In the genomic region with DNA sequence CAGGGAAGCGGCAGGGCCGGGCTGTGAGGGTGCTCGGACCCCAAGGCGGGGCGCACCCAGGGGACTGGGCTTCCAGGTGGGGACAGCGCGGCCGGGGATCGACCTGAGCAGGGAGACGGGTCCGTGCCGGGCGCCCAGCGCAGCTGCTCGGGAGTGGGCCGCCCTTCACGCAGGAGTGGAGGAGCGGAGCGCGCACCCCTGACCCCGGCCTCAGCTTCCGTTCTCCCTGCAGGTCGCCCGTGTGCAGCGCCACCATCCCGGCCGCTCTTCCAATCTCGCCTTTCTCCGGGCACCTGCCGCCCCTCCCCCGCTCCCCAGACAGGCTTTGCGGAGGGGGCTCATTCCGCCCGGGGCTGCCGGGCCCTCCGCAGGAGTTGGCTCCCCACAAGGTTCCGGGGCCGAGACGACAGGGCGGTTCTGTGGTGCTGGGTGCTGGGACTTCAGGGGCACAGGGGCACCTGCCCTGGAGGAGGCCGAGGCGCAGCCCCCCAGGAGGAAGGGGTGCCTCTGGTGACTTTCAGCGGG, we compare ENCODE assay signal across 9 cellular contexts. TPM values are rescaled to one million over a fixed set of nuclear protein-coding genes. Genes with fewer than 3 reads are reported as not detected.
DNase-seq lines count a peak whose midpoint lies in the region; ATAC-seq and TF ChIP-seq lines count a peak whose summit lies in the region.
"Not testable (repeated sequence)": the region's sequence is repeated elsewhere in the genome, so short reads cannot be mapped to it uniquely, and the experiment has no call there.
"Had no signal": no experiment of that assay in that cellular context is flagged by ENCODE, and none has a peak within 500 bp of the region (broad histone marks: within the 10 kb centered on the region; RNA-seq: fewer than 3 reads in every experiment).

No MANE protein-coding gene starts in this region.

- H3K36me3 Mint-ChIP-seq in activated T-cell treated with anti-CD3 and anti-CD28 coated beads, Interleukin-2, amount 50 U/mL, for 4 hours (ENCODE audit: insufficient read depth), result not testable (repeated sequence)

- not testable (repeated sequence) for TF ChIP-seq CTCF in A673 (conservative IDR thresholded peaks at IDR 0.05; ENCODE audit: low read depth, low read length); epithelial cell of esophagus (IDR thresholded peaks at IDR 0.05; ENCODE audit: insufficient read depth, low read depth, low read length, missing control alignments); right lobe of liver (IDR thresholded peaks at IDR 0.05)

- TF ChIP-seq POLR2A in right lobe of liver (IDR thresholded peaks at IDR 0.05), result not testable (repeated sequence)

- not testable (repeated sequence) for H3K27me3 ChIP-seq in A673 (replicated peaks; ENCODE audit: insufficient read depth, low read depth, low read length, poor library complexity); right lobe of liver; skeletal muscle tissue (ENCODE audit: control insufficient read depth in 3 of 3, insufficient read depth in 3 of 3, low read length in 3 of 3)

- H3K4me1 ChIP-seq in A673 (ENCODE audit: insufficient read depth, low read length, poor library complexity, severe bottlenecking); right lobe of liver; skeletal muscle tissue (ENCODE audit: control insufficient read depth in 3 of 3, insufficient read depth in 3 of 3, low read length in 3 of 3): not testable (repeated sequence)

- H3K9ac ChIP-seq in skeletal muscle tissue (ENCODE audit: low read depth in 1 of 3, low read length in 3 of 3), result peak overlapping the region in 2 of 3 donors; percentile 50 to 69

- POLR2A ChIA-PET in A673 (lab: Charles Lee; ENCODE audit: low non-redundant PET), result not testable (repeated sequence)

- WGBS in right lobe of liver (ENCODE audit: insufficient coverage, low coverage, low lambda C conversion rate, missing lambda C conversion rate), result no CpG with 5 or more reads among the region's 43 CpGs

- H3K9me3 Mint-ChIP-seq in activated T-cell treated with anti-CD3 and anti-CD28 coated beads, Interleukin-2, amount 50 U/mL, for 4 hours, result not testable (repeated sequence)

- H3K27ac ChIP-seq in A673 (ENCODE audit: low read depth, low read length, poor library complexity, severe bottlenecking); right lobe of liver; skeletal muscle tissue (ENCODE audit: low read depth, low read length): not testable (repeated sequence)

- not testable (repeated sequence) for BruUV-seq in A673 (replicated peaks; lab: Mats Ljungman, UMichigan)

- H3K4me3 Mint-ChIP-seq in activated T-cell treated with anti-CD3 and anti-CD28 coated beads, Interleukin-2, amount 50 U/mL, for 4 hours, result peak overlapping the region; percentile 76

- H3K9me3 ChIP-seq in A673 (ENCODE audit: low read depth, low read length, poor library complexity, severe bottlenecking); right lobe of liver; skeletal muscle tissue (ENCODE audit: control insufficient read depth in 3 of 3, low read length in 3 of 3): not testable (repeated sequence)

- H3K4me3 ChIP-seq in A673 (ENCODE audit: low read depth, low read length, poor library complexity, severe bottlenecking), result peak overlapping the region; percentile 64
- peak overlapping the region; percentile 38 for H3K4me3 ChIP-seq in epithelial cell of esophagus (ENCODE audit: low read length)
- H3K4me3 ChIP-seq in right lobe of liver, result peak overlapping the region; percentile 58 to 67 (median 62)
- peak overlapping the region; percentile 30 to 79 (median 76) for H3K4me3 ChIP-seq in skeletal muscle tissue (ENCODE audit: low read length in 3 of 3)

- ATAC-seq in GM19351 (IDR thresholded peaks at IDR 0.05; ENCODE audit: unreplicated experiment), result peak; percentile 6
- ATAC-seq in HG02973 (IDR thresholded peaks at IDR 0.05; ENCODE audit: unreplicated experiment), result peak; percentile 5
- peak; percentile 41 to 51 for ATAC-seq in activated T-cell treated with anti-CD3 and anti-CD28 coated beads, Interleukin-2, amount 50 U/mL, for 4 hours
- ATAC-seq in right lobe of liver, result peak; percentile 40 to 52 (median 44)

- H3K4me1 Mint-ChIP-seq in activated T-cell treated with anti-CD3 and anti-CD28 coated beads, Interleukin-2, amount 50 U/mL, for 4 hours (ENCODE audit: low read depth), result not testable (repeated sequence)

- H3K36me3 ChIP-seq in A673 (ENCODE audit: insufficient read depth, low read length, poor library complexity, severe bottlenecking); right lobe of liver; skeletal muscle tissue (ENCODE audit: control insufficient read depth in 3 of 3, insufficient read depth in 3 of 3, low read length in 3 of 3): not testable (repeated sequence)

- peaks cover 13% of the 10 kb centered on the region for H3K27me3 Mint-ChIP-seq in activated T-cell treated with anti-CD3 and anti-CD28 coated beads, Interleukin-2, amount 50 U/mL, for 4 hours (ENCODE audit: low read depth)

- CTCF ChIA-PET in A673 (lab: Charles Lee), result not testable (repeated sequence)

- intact Hi-C loops in A673 (cut with micrococcal nuclease; ENCODE audit: unreplicated experiment); right lobe of liver (cut with DNase I): not testable (repeated sequence)

- not testable (repeated sequence) for DNase-seq in A673 (ENCODE audit: low spot score); epithelial cell of esophagus (ENCODE audit: low read depth)
- peak; percentile 40 for DNase-seq in NCI-H2227 (lab: John Stamatoyannopoulos, UW; ENCODE audit: unreplicated experiment)
- peak; percentile 5 for DNase-seq in activated T-cell treated with anti-CD3 and anti-CD28 coated beads, Interleukin-2, amount 50 U/mL, for 4 hours
- peak in 2 of 3 donors; percentile 29 to 47 for DNase-seq in right lobe of liver

RNA-seq across cellular contexts. Expression of gene ZDHHC11B, which starts 0.7 kb away (rescaled TPM):
- total RNA-seq in A673 (2021) (1.3 and 1.6 TPM in 2 replicates), right lobe of liver (1 to 10 TPM in 5 of 6 experiments, under 1 TPM in 1; 0.56 to 5.1 (median 2.8) TPM), skeletal muscle tissue (1.0 TPM)
- total RNA-seq in activated T-cell treated with anti-CD3 and anti-CD28 coated beads, Interleukin-2, amount 50 U/mL, for 4 hours, result under 1 TPM; 0.21 to 0.66 (median 0.30) TPM
- total RNA-seq: LHCN-M2 had no signal
